16 cellular contexts compared by ENCODE assay signal in the genomic region with DNA sequence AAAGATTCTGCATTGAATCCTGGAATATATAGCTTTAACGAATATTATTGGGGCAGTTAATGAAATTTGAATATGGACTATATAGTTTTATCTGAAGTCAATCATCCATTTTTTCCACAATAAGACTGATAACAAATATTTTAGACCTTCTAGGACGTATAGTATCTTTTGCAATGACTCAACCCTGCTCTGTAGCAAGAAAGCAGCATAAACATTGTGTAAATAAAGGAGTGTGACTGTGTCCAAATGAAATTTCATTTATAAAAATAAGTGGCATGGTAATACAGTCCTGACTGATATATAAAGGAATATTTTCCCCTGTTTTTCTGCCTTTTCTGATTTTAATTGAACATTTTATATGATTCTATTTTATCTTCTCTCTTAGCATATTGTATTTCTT.
DNase-seq lines count a peak whose midpoint lies in the region; ATAC-seq, FAIRE-seq and TF ChIP-seq lines count a peak whose summit lies in the region.
"Had no signal": no experiment of that assay in that cellular context is flagged by ENCODE, and none has a peak within 500 bp of the region (broad histone marks: within the 10 kb centered on the region; RNA-seq: fewer than 3 reads in every experiment).

No MANE protein-coding gene starts in this region.

- no peaks in the 10 kb centered on the region for H3K36me3 ChIP-seq in bronchial epithelial cell (ENCODE audit: control insufficient read depth, insufficient read depth, low read length)
- no peaks in the 10 kb centered on the region for H3K36me3 ChIP-seq in tibial nerve
- H3K36me3 ChIP-seq: BLaER1 had no signal

- H3K4me3 ChIP-seq in bronchial epithelial cell (ENCODE audit: low read depth, low read length), result no peak overlapping the region
- H3K4me3 ChIP-seq in fibroblast of villous mesenchyme (ENCODE audit: low read depth, low read length), result no peak overlapping the region
- H3K4me3 ChIP-seq in tibial nerve, result no peak overlapping the region
- H3K4me3 ChIP-seq: BLaER1, GM23248 had no signal

- no peaks in the 10 kb centered on the region for H3K36me3 Mint-ChIP-seq in nephron progenitor cell (ENCODE audit: low read depth)
- H3K36me3 Mint-ChIP-seq: CD8-positive, alpha-beta memory T cell had no signal

- no peak for TF ChIP-seq EP300 in tibial nerve (IDR thresholded peaks at IDR 0.05)

- no peaks in the 10 kb centered on the region for H3K9me3 ChIP-seq in tibial nerve
- H3K9me3 ChIP-seq: BLaER1, Caco-2 had no signal

- H3K9me3 Mint-ChIP-seq in nephron progenitor cell, result peaks cover 19% of the 10 kb centered on the region

- TF ChIP-seq POLR2A in tibial nerve (IDR thresholded peaks at IDR 0.05), result no peak

- no peak overlapping the region for H3K27ac Mint-ChIP-seq in nephron progenitor cell
- H3K27ac Mint-ChIP-seq: CD8-positive, alpha-beta memory T cell had no signal

- no peak overlapping the region for H3K27ac ChIP-seq in tibial nerve
- H3K27ac ChIP-seq: BLaER1, GM23248 had no signal

- 75 to 83% methylated on average over 2 of the region's 2 CpGs for WGBS in tibial nerve, 2 donors

- TF ChIP-seq CTCF in bronchial epithelial cell (IDR thresholded peaks at IDR 0.05; ENCODE audit: insufficient read depth, low read length, severe bottlenecking), result no peak
- no peak for TF ChIP-seq CTCF in fibroblast of villous mesenchyme (IDR thresholded peaks at IDR 0.05; ENCODE audit: insufficient read depth, low read depth, low read length)
- TF ChIP-seq CTCF in nephron progenitor cell (IDR thresholded peaks at IDR 0.05), result no peak
- no peak for TF ChIP-seq CTCF in tibial nerve (IDR thresholded peaks at IDR 0.05)

- H3K4me3 Mint-ChIP-seq in nephron progenitor cell, result no peak overlapping the region
- H3K4me3 Mint-ChIP-seq: CD8-positive, alpha-beta memory T cell had no signal

- H3K4me1 ChIP-seq in tibial nerve, result no peaks in the 10 kb centered on the region
- H3K4me1 ChIP-seq: BLaER1 had no signal

- H3K27me3 Mint-ChIP-seq in nephron progenitor cell (ENCODE audit: low read depth, poor library complexity), result no peaks in the 10 kb centered on the region
- H3K27me3 Mint-ChIP-seq: CD8-positive, alpha-beta memory T cell had no signal

- peaks cover 2% of the 10 kb centered on the region for H3K4me1 Mint-ChIP-seq in nephron progenitor cell
- H3K4me1 Mint-ChIP-seq: CD8-positive, alpha-beta memory T cell had no signal

- ATAC-seq in GM21529 (IDR thresholded peaks at IDR 0.05; ENCODE audit: unreplicated experiment), result no peak

- H3K27me3 ChIP-seq in bronchial epithelial cell (ENCODE audit: control insufficient read depth, insufficient read depth, low read length) (no peaks in the 10 kb centered on the region), tibial nerve (no peaks in the 10 kb centered on the region)
- H3K27me3 ChIP-seq: BLaER1 had no signal

- DNase-seq in EH (ENCODE audit: low read depth) (peak; percentile 22), HuH-7.5 (ENCODE audit: low spot score) (peak; percentile 19), bronchial epithelial cell (ENCODE audit: low read depth) (peak; percentile 59), fibroblast of villous mesenchyme (ENCODE audit: low read depth) (peak; percentile 40), nephron progenitor cell (no peak), tibial nerve (ENCODE audit: low spot score in 2 of 2) (no peak), NCI-H1417 (lab: John Stamatoyannopoulos, UW) (no peak)
- DNase-seq: 8988T; AML-193; Caco-2; CD8-positive, alpha-beta memory T cell; DND-41; GM23248; H7 had no signal

- FAIRE-seq in bronchial epithelial cell (lab: Jason Lieb, UNC), result no peak

Comparison
In these comparisons a context has a peak if more than half of its experiments do, and no peak if none do; other contexts are left out.
1. DNase-seq: peak in EH (single experiment), HuH-7.5 (single experiment), bronchial epithelial cell (single experiment) and fibroblast of villous mesenchyme (single experiment); none in nephron progenitor cell (single experiment), tibial nerve (0 of 2) and NCI-H1417 (0 of 3).